Comparison of ENCODE assay signal across 1 cellular context in the genomic region with DNA sequence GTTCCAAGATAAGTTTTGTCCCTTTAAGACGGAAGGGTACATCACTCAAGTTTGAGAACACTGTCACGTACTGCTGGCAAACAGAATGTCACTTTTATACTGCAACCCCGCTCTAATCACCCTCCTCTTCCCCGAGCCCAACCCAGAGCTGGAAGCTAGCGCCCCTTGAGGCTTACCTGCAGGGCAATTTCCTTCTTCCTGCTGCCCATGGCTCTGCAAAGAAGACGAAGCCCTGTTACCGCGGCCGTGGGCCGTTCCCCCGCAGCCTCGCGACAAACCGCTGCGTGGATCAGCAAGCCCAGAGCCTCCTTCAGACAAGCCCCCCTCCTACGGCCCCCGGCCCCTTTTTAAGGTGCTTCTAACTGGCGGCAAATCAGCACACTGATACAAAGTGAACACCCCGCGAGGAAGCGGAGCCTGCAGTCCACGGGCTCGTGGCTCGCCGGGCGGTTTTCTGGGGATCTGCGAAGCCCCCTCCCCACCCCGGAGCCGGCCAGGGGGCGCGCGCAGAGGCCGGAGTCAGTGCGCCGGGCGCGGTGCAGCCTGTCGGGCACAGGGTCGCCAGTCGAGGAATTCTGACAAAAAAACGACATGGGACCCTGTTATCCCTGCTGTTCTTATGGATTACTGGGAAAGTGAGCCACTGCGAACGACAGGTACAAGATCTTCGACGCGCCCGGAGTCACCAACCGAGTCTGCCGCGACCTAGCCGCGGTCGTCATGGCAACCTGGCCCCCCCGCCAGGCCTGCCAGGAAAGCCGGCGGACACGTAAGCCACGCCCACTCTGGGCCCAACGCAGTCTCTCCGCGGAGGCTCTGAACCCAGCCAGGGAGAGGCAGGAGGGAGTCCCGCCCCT.
TF ChIP-seq lines count a peak whose summit lies in the region.

A gene with protein sequence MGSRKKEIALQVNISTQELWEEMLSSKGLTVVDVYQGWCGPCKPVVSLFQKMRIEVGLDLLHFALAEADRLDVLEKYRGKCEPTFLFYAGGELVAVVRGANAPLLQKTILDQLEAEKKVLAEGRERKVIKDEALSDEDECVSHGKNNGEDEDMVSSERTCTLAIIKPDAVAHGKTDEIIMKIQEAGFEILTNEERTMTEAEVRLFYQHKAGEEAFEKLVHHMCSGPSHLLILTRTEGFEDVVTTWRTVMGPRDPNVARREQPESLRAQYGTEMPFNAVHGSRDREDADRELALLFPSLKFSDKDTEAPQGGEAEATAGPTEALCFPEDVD (minus strand): TSS at position 725 of the 857 bp plus-strand sequence. CDS start 516 bp downstream, at position 209.

TF ChIP-seq in K562, 482 proteins besides CTCF, POLR2A, EP300 and RAD21 (continued from another document):
- no peak for TF ChIP-seq FIP1L1 (IDR thresholded peaks at IDR 0.05; ENCODE audit: low read depth, low read length, poor library complexity, severe bottlenecking)
- TF ChIP-seq COPS2 (conservative IDR thresholded peaks at IDR 0.05), result no peak
- TF ChIP-seq, protein P1, sequence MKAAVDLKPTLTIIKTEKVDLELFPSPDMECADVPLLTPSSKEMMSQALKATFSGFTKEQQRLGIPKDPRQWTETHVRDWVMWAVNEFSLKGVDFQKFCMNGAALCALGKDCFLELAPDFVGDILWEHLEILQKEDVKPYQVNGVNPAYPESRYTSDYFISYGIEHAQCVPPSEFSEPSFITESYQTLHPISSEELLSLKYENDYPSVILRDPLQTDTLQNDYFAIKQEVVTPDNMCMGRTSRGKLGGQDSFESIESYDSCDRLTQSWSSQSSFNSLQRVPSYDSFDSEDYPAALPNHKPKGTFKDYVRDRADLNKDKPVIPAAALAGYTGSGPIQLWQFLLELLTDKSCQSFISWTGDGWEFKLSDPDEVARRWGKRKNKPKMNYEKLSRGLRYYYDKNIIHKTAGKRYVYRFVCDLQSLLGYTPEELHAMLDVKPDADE (conservative IDR thresholded peaks at IDR 0.05; ENCODE audit: control insufficient read depth, low read depth, low read length), result no peak
- no peak for TF ChIP-seq TSC22D4 (tag; IDR thresholded peaks at IDR 0.05)
- TF ChIP-seq L3MBTL2 (IDR thresholded peaks at IDR 0.05), result peak; percentile 62
- TF ChIP-seq CXXC5 (CRISPR knock-in tag; IDR thresholded peaks at IDR 0.05), result peak; percentile 35; the same call in 1 of the 2 replicates
- TF ChIP-seq ZMIZ1 (IDR thresholded peaks at IDR 0.05; ENCODE audit: low read depth in 2 of 2, low read length in 2 of 2), result no peak
- TF ChIP-seq KLF1 (tag; IDR thresholded peaks at IDR 0.05), result no peak
- 0 out of 2 replicates have a peak, but pooled peaks have one; percentile 68 for TF ChIP-seq KAT7 (CRISPR knock-in tag; IDR thresholded peaks at IDR 0.05; ENCODE audit: borderline replicate concordance)
- TF ChIP-seq NRF1 (conservative IDR thresholded peaks at IDR 0.05 in 1 of 2, IDR thresholded peaks at IDR 0.05 in 1 of 2), result peak; percentile 62 to 74; a peak in 3 of 4 replicates
TF ChIP-seq in K562: peak in this region for 26.
